Comparison of ENCODE assay signal across 1 cellular context in genomic region chr16:78742501-78743283, GRCh38.
TF ChIP-seq lines count a peak whose summit lies in the region.

No MANE protein-coding gene starts in this region.

TF ChIP-seq in GM12878, 131 proteins besides CTCF, POLR2A, EP300 and RAD21 (continued from another document and continues in another):
- no peak for TF ChIP-seq ZBTB11 (CRISPR knock-in tag; IDR thresholded peaks at IDR 0.05)
- TF ChIP-seq CHD1 (IDR thresholded peaks at IDR 0.05; ENCODE audit: low read depth, low read length), result no peak
- no peak for TF ChIP-seq BMI1 (IDR thresholded peaks at IDR 0.05; ENCODE audit: borderline replicate concordance)
- no peak for TF ChIP-seq LARP7 (IDR thresholded peaks at IDR 0.05)
- TF ChIP-seq MEF2A (IDR thresholded peaks at IDR 0.05; ENCODE audit: insufficient read depth, low read depth, low read length), result no peak
- TF ChIP-seq ZNF687 (IDR thresholded peaks at IDR 0.05), result 0 out of 2 replicates have a peak, but pooled peaks have one; percentile 59
- no peak for TF ChIP-seq SMARCA5 (IDR thresholded peaks at IDR 0.05)
- no peak for TF ChIP-seq KAT2A (conservative IDR thresholded peaks at IDR 0.05; ENCODE audit: control insufficient read depth, low read depth, low read length)
- TF ChIP-seq NR2C1 (IDR thresholded peaks at IDR 0.05), result peak; percentile 45
- no peak for TF ChIP-seq SMC3 (IDR thresholded peaks at IDR 0.05; ENCODE audit: borderline replicate concordance, low read length)
- TF ChIP-seq BRCA1 (IDR thresholded peaks at IDR 0.05; ENCODE audit: low read depth, low read length), result no peak
- TF ChIP-seq POU2F2 (IDR thresholded peaks at IDR 0.05; ENCODE audit: borderline replicate concordance, low read depth, low read length), result no peak; the same call in 2 of the 3 replicates
- peak; percentile 76 for TF ChIP-seq CBFB (IDR thresholded peaks at IDR 0.05; ENCODE audit: low read depth)
- TF ChIP-seq NFIC (IDR thresholded peaks at IDR 0.05; ENCODE audit: low read depth, low read length), result 0 out of 2 replicates have a peak, but pooled peaks have one; percentile 15
- TF ChIP-seq HDAC2 (IDR thresholded peaks at IDR 0.05), result no peak
- no peak for TF ChIP-seq RAD51 (IDR thresholded peaks at IDR 0.05)
- no peak for TF ChIP-seq NFXL1 (IDR thresholded peaks at IDR 0.05; ENCODE audit: borderline replicate concordance)
- no peak for TF ChIP-seq USF2 (IDR thresholded peaks at IDR 0.05; ENCODE audit: borderline replicate concordance, low read depth, low read length)
- TF ChIP-seq HDAC6 (IDR thresholded peaks at IDR 0.05; ENCODE audit: unreplicated experiment), result no peak
- no peak for TF ChIP-seq CBX3 (IDR thresholded peaks at IDR 0.05; ENCODE audit: borderline replicate concordance, low read depth)
- TF ChIP-seq ELK1 (IDR thresholded peaks at IDR 0.05; ENCODE audit: low read depth, low read length), result no peak
- TF ChIP-seq KLF5 (IDR thresholded peaks at IDR 0.05; ENCODE audit: partially characterized antibody), result no peak
- peak; percentile 46 for TF ChIP-seq ZBTB40 (IDR thresholded peaks at IDR 0.05; ENCODE audit: borderline replicate concordance)
- TF ChIP-seq STAT1 (conservative IDR thresholded peaks at IDR 0.05), result no peak
- no peak for TF ChIP-seq IRF3 (IDR thresholded peaks at IDR 0.05)
- TF ChIP-seq NR2C2 (IDR thresholded peaks at IDR 0.05; ENCODE audit: borderline replicate concordance, control insufficient read depth, insufficient read length, low read depth), result no peak
- TF ChIP-seq ATF3 (IDR thresholded peaks at IDR 0.05; ENCODE audit: borderline replicate concordance, extremely low read depth, low read depth, low read length), result no peak
- no peak for TF ChIP-seq PAX8 (IDR thresholded peaks at IDR 0.05)
- peak; percentile 65 for TF ChIP-seq SPI1 (IDR thresholded peaks at IDR 0.05; ENCODE audit: borderline replicate concordance, insufficient read depth, low read depth, low read length)
- peak; percentile 9; the same call in 1 of the 2 replicates for TF ChIP-seq TAF1 (IDR thresholded peaks at IDR 0.05; ENCODE audit: borderline replicate concordance, low read depth, low read length)
- no peak for TF ChIP-seq ZBTB4 (CRISPR knock-in tag; IDR thresholded peaks at IDR 0.05)
- TF ChIP-seq MLLT1 (IDR thresholded peaks at IDR 0.05), result 0 out of 2 replicates have a peak, but pooled peaks have one; percentile 81
- TF ChIP-seq TBL1XR1 (IDR thresholded peaks at IDR 0.05; ENCODE audit: low read depth, low read length), result 0 out of 2 replicates have a peak, but pooled peaks have one; percentile 0
- TF ChIP-seq ETV6 (conservative IDR thresholded peaks at IDR 0.05 in 1 of 2, IDR thresholded peaks at IDR 0.05 in 1 of 2; ENCODE audit: borderline replicate concordance in 1 of 2, low read depth in 1 of 2), result no peak; a peak in 1 of 4 replicates
- no peak for TF ChIP-seq FOS (IDR thresholded peaks at IDR 0.05; ENCODE audit: borderline replicate concordance, extremely low read depth, insufficient read length)
- no peak for TF ChIP-seq ZZZ3 (IDR thresholded peaks at IDR 0.05; ENCODE audit: control insufficient read depth, insufficient read length, low read depth)
- no peak for TF ChIP-seq HDGF (IDR thresholded peaks at IDR 0.05)
- no peak for TF ChIP-seq TCF3 (IDR thresholded peaks at IDR 0.05; ENCODE audit: borderline replicate concordance, insufficient read depth, low read depth, low read length)
- TF ChIP-seq ESRRA (IDR thresholded peaks at IDR 0.05; ENCODE audit: low read length), result no peak
- TF ChIP-seq SIN3A (IDR thresholded peaks at IDR 0.05; ENCODE audit: low read depth, low read length), result no peak
- peak; percentile 32; the same call in 1 of the 2 replicates for TF ChIP-seq CREB1 (IDR thresholded peaks at IDR 0.05; ENCODE audit: low read depth)
